In genomic region chr1:14149431-14149830, GRCh38 we compare ENCODE assay signal across 17 cellular contexts.
A peak's percentile ranks its signal among the peaks of the same experiment; 100 is the strongest.
DNase-seq lines count a peak whose midpoint lies in the region; ATAC-seq and TF ChIP-seq lines count a peak whose summit lies in the region.
"Had no signal": no experiment of that assay in that cellular context is flagged by ENCODE, and none has a peak within 500 bp of the region (broad histone marks: within the 10 kb centered on the region; RNA-seq: fewer than 3 reads in every experiment).

No MANE protein-coding gene starts in this region.

- CTCF ChIA-PET in HEK293T (lab: Yijun Ruan, JAX), result no interaction called here

- in situ Hi-C loops in astrocyte of the cerebellum (cut with HindIII; ENCODE audit: low sequenced_read_pairs), result no loop called here

- intact Hi-C loops in left colon (cut with DNase I, micrococcal nuclease), result no loop called here

- H3K27me3 ChIP-seq in BE2C, result no peaks in the 10 kb centered on the region
- no peaks in the 10 kb centered on the region for H3K27me3 ChIP-seq in MG63

- H3K4me3 ChIP-seq in BE2C (ENCODE audit: low read depth, low read length), result no peak overlapping the region
- no peak overlapping the region for H3K4me3 ChIP-seq in astrocyte of the cerebellum (ENCODE audit: low read depth, low read length)
- H3K4me3 ChIP-seq in MG63, result no peak overlapping the region

- no peaks in the 10 kb centered on the region for H3K36me3 ChIP-seq in BE2C
- H3K36me3 ChIP-seq in MG63, result no peaks in the 10 kb centered on the region

- POLR2A ChIA-PET in HEK293T (lab: Yijun Ruan, JAX), result no interaction called here

- DNase-seq in BE2C, result peak; percentile 7
- peak; percentile 51 for DNase-seq in HEK293T (ENCODE audit: extremely low spot score)
- DNase-seq in astrocyte of the cerebellum (ENCODE audit: low read depth), result no peak
- peak; percentile 49 for DNase-seq in left kidney (ENCODE audit: low read depth, low spot score)
- no peak for DNase-seq in left colon
- no peak for DNase-seq in activated CD8-positive, alpha-beta memory T cell treated with anti-CD3 and anti-CD28 coated beads for 24 hours
- no peak for DNase-seq in MG63
- no peak for DNase-seq in NCI-H1092 (lab: John Stamatoyannopoulos, UW)
- DNase-seq: activated CD4-positive, alpha-beta T cell treated with anti-CD3 and anti-CD28 coated beads, Interleukin-2, amount 50 U/mL, for 48 hours; DND-41; immature natural killer cell; NCI-H1092 treated with DMSO at 0.1 percent for 48 hours; nephron progenitor cell; stimulated activated CD4-positive, alpha-beta T cell treated with anti-CD3 and anti-CD28 coated beads, Interleukin-2, amount 100 ng/mL, for 24 hours; substantia nigra had no signal

- H3K4me1 ChIP-seq in BE2C, result no peaks in the 10 kb centered on the region

- H3K9me3 ChIP-seq in BE2C (no peaks in the 10 kb centered on the region), MG63 (no peaks in the 10 kb centered on the region; the same call in 1 of the 2 replicates)

- ATAC-seq in left colon, result no peak
- ATAC-seq: Right ventricle myocardium inferior, sciatic nerve had no signal

- TF ChIP-seq CTCF in BE2C (IDR thresholded peaks at IDR 0.05; ENCODE audit: low read depth, low read length) (peak; percentile 26), astrocyte of the cerebellum (IDR thresholded peaks at IDR 0.05; ENCODE audit: low read depth, low read length, missing control alignments) (peak; percentile 38)

TF ChIP-seq in HEK293T, 16 proteins besides CTCF, POLR2A, EP300 and RAD21:
- peak; percentile 77 for TF ChIP-seq PKNOX1 (IDR thresholded peaks at IDR 0.05)
- TF ChIP-seq ARNT (IDR thresholded peaks at IDR 0.05), result no peak

Comparison
In these comparisons a context has a peak if more than half of its experiments do, and no peak if none do; other contexts are left out.
1. DNase-seq: peak in BE2C (single experiment), HEK293T (single experiment) and left kidney (single experiment); none in astrocyte of the cerebellum (single experiment), left colon (0 of 2), activated CD8-positive, alpha-beta memory T cell treated with anti-CD3 and anti-CD28 coated beads for 24 hours (single experiment), MG63 (single experiment) and NCI-H1092 (single experiment).